1 cellular context compared by ENCODE assay signal in genomic region chr9:135410831-135411473, GRCh38.
TF ChIP-seq lines count a peak whose summit lies in the region.

No MANE protein-coding gene starts in this region.

TF ChIP-seq in H1, 55 proteins besides CTCF, POLR2A, EP300 and RAD21:
- TF ChIP-seq EZH2 (IDR thresholded peaks at IDR 0.05; ENCODE audit: low read depth, low read length, severe bottlenecking) (no peak), TEAD4 (IDR thresholded peaks at IDR 0.05; ENCODE audit: low read depth, low read length) (no peak), CHD1 (IDR thresholded peaks at IDR 0.05; ENCODE audit: low read depth, low read length) (no peak), E2F6 (IDR thresholded peaks at IDR 0.05) (no peak), RNF2 (IDR thresholded peaks at IDR 0.05; ENCODE audit: borderline replicate concordance, low read depth, low read length, missing control alignments, poor library complexity, severe bottlenecking) (no peak), GTF2F1 (IDR thresholded peaks at IDR 0.05; ENCODE audit: borderline replicate concordance, low read depth, low read length) (no peak), SIRT6 (IDR thresholded peaks at IDR 0.05; ENCODE audit: low read length) (no peak), SUZ12 (IDR thresholded peaks at IDR 0.05; ENCODE audit: low read length) (no peak), RXRA (IDR thresholded peaks at IDR 0.05; ENCODE audit: insufficient read depth, low read depth, low read length) (no peak), MAFK (IDR thresholded peaks at IDR 0.05; ENCODE audit: low read depth, low read length) (no peak), CBX5 (IDR thresholded peaks at IDR 0.05; ENCODE audit: low read depth, low read length) (no peak), CREB1 (IDR thresholded peaks at IDR 0.05) (no peak)
